In genomic region chr17:64698725-64699124, GRCh38 we compare ENCODE assay signal across 19 cellular contexts. TPM values are rescaled to one million over a fixed set of nuclear protein-coding genes. Genes with fewer than 3 reads are reported as not detected.
DNase-seq lines count a peak whose midpoint lies in the region; ATAC-seq and TF ChIP-seq lines count a peak whose summit lies in the region.
"Had no signal": no experiment of that assay in that cellular context is flagged by ENCODE, and none has a peak within 500 bp of the region (broad histone marks: within the 10 kb centered on the region; RNA-seq: fewer than 3 reads in every experiment).

No MANE protein-coding gene starts in this region.

- peaks cover 8% of the 10 kb centered on the region for H3F3A ChIP-seq in GM23248 (ENCODE audit: insufficient read depth)

- WGBS in GM23248 (ENCODE audit: low coverage in 1 of 2, low lambda C conversion rate in 2 of 2, missing lambda C conversion rate in 2 of 2), 2 experiments: 57 to 61% methylated on average over 2 of the region's 2 CpGs

- ATAC-seq in omental fat pad (ENCODE audit: low FRiP score): peak; percentile 35
- ATAC-seq in GM21526 (IDR thresholded peaks at IDR 0.05; ENCODE audit: low FRiP score, unreplicated experiment): no peak
- ATAC-seq: GM23338, Panc1 had no signal

- H3K36me3 ChIP-seq in GM23248 (ENCODE audit: low read depth): no peaks in the 10 kb centered on the region
- H3K36me3 ChIP-seq: HAP-1 had no signal

- TF ChIP-seq CTCF in AG10803 (conservative IDR thresholded peaks at IDR 0.05; ENCODE audit: low read length): no peak
- no peak for TF ChIP-seq CTCF in omental fat pad (IDR thresholded peaks at IDR 0.05)

- no peaks in the 10 kb centered on the region for H3K9me3 ChIP-seq in GM23248 (ENCODE audit: low read depth)
- H3K9me3 ChIP-seq: HAP-1 had no signal

- no peaks in the 10 kb centered on the region for H3K27me3 ChIP-seq in GM23248 (replicated peaks; ENCODE audit: insufficient read depth)

- in situ Hi-C loops in GM23248 (cut with MboI): no loop called here

- no peaks in the 10 kb centered on the region for H4K20me1 ChIP-seq in GM23248 (ENCODE audit: insufficient read depth)

- no peak overlapping the region for H2AFZ ChIP-seq in GM23248
- H2AFZ ChIP-seq: GM23338 had no signal

- DNase-seq in AG10803 (ENCODE audit: low read depth): peak; percentile 41
- DNase-seq in GM23248: peak; percentile 56
- DNase-seq in dedifferentiated amniotic fluid mesenchymal stem cell (ENCODE audit: extremely low spot score): peak; percentile 56
- no peak for DNase-seq in omental fat pad (ENCODE audit: low spot score)
- DNase-seq in NK-92 treated with Interleukin-12 subunit alpha and Interleukin-12 subunit beta, amount 100 ng/mL, for 24 hours (lab: John Stamatoyannopoulos, UW): no peak
- DNase-seq in DMS79 treated with DMSO at 0.1 percent for 48 hours (lab: John Stamatoyannopoulos, UW): no peak
- DNase-seq in kidney tubule cell (ENCODE audit: low spot score): no peak
- DNase-seq: DMS53, NCI-H1105, NCI-H146, NCI-H2029 treated with DMSO at 0.1 percent for 48 hours, NCI-H345, NCI-H524, NCI-H774 had no signal

- no peak overlapping the region for H3K27ac ChIP-seq in GM23248
- H3K27ac ChIP-seq: C4-2B had no signal

- H3K9ac ChIP-seq in GM23248: no peak overlapping the region

- H3K4me2 ChIP-seq in GM23248 (ENCODE audit: unreplicated experiment): peak overlapping the region; percentile 2
- H3K4me2 ChIP-seq: GM23338 had no signal

- H3K4me1 ChIP-seq in GM23248 (ENCODE audit: insufficient read depth): peaks cover 21% of the 10 kb centered on the region
- H3K4me1 ChIP-seq: HAP-1 had no signal

- H3K4me3 ChIP-seq in AG10803 (ENCODE audit: low read length): no peak overlapping the region
- H3K4me3 ChIP-seq in GM23248: no peak overlapping the region
- H3K4me3 ChIP-seq: GM23338, HAP-1 had no signal

- H3K79me2 ChIP-seq in GM23248 (ENCODE audit: insufficient read depth): no peaks in the 10 kb centered on the region

- H3K9me2 ChIP-seq in GM23248 (ENCODE audit: insufficient read depth): no peaks in the 10 kb centered on the region; the same call in 1 of the 2 replicates

RNA-seq across cellular contexts. Expression of gene SMURF2, which starts 36.6 kb away (rescaled TPM):
- total RNA-seq in GM23248 (2014; rRNA removed; shearing (Covaris generic)): 157 and 159 TPM in 2 replicates
- polyA plus RNA-seq in GM23248 (2016; fragmentation: Nextera tagmentation; extraction: Ambion mirVana): 50.8 and 54.3 TPM in 2 replicates
- total RNA-seq in omental fat pad: 10 to 100 TPM; 26.8 to 38.1 (median 29.5) TPM

Comparison
In these comparisons a context has a peak if more than half of its experiments do, and no peak if none do; other contexts are left out.
1. DNase-seq: peak in AG10803 (single experiment), GM23248 (single experiment) and dedifferentiated amniotic fluid mesenchymal stem cell (single experiment); none in omental fat pad (single experiment), NK-92 treated with Interleukin-12 subunit alpha and Interleukin-12 subunit beta, amount 100 ng/mL, for 24 hours (single experiment), DMS79 treated with DMSO at 0.1 percent for 48 hours (single experiment) and kidney tubule cell (single experiment).